Comparison of ENCODE assay signal across 8 cellular contexts in the genomic region with DNA sequence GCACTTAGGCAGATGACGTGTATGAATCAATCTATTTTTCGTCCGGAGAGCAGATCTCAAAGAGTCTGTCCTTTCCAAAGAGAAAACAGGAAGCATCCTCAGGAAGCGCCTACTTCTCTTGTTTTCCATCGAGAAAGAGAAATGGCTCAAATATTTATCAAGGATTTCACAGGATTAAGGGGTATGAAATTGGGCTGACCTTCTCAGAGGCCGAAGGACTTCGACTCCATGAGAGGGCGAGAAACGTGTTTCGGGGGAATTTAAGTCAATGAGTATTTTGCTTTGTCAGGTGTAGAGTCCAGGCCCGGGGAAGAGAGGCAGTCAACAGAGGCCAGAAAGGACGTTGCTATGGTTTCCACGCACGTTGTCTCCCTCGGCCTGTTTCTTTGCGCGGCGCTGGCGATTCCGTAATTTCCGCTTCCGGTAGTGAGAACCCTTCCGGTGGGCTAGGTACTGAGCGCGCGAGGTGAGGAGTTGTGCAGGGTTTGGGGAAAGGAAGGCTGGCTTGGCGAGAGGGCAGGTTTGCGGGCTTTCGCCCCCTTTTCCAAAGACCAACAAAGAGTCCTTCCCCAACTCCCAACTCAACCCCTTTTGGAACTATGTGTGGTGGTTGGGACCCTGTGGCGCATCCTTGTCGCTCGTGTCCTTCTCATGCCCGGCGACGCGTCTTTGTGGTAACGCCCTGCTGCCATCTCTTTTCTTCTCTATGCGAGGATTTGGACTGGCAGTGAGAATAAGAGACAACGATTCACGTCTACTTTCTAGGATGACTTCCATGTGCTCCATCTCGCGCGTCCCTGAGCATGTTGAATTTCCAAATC. TPM values are rescaled to one million over a fixed set of nuclear protein-coding genes. Genes with fewer than 3 reads are reported as not detected.
DNase-seq lines count a peak whose midpoint lies in the region; ATAC-seq, FAIRE-seq and TF ChIP-seq lines count a peak whose summit lies in the region.

MRPS21 (plus strand) TSS at position 429 of the 821 bp plus-strand sequence. CDS start 506 bp downstream, outside the sequence.

- no peak for FAIRE-seq in RCC 7860 (lab: Jason Lieb, UNC)

- no peaks in the 10 kb centered on the region for H4K20me1 ChIP-seq in Karpas-422 (ENCODE audit: insufficient read depth, low read depth, low read length)

- no peaks in the 10 kb centered on the region; the same call in 1 of the 2 replicates for H3K9me2 ChIP-seq in Karpas-422 (replicated peaks; ENCODE audit: insufficient read depth, low read length)

- intact Hi-C loops in esophagus muscularis mucosa (cut with DNase I): loop anchor here (2.0 kb wide), 1 partner anchor 25 kb away; the partner anchor contains the start of gene APH1A

- ATAC-seq in GM21825 (IDR thresholded peaks at IDR 0.05; ENCODE audit: unreplicated experiment): peak; percentile 94

- no peak for TF ChIP-seq EP300 in esophagus muscularis mucosa (IDR thresholded peaks at IDR 0.05)

- peak within 1 kb of the TSS; percentile 74 for H3K9ac ChIP-seq in Karpas-422 (ENCODE audit: low read length)

- no peaks in the 10 kb centered on the region for H3K27me3 ChIP-seq in Karpas-422 (ENCODE audit: low read length)
- no peaks in the 10 kb centered on the region for H3K27me3 ChIP-seq in esophagus muscularis mucosa
- H3K27me3 ChIP-seq in muscle layer of duodenum (ENCODE audit: low read depth, low read length): no peaks in the 10 kb centered on the region

- DNase-seq in DMS79 (lab: John Stamatoyannopoulos, UW): peak; percentile 91
- DNase-seq in Karpas-422: peak; percentile 97
- peak; percentile 70 for DNase-seq in RCC 7860 (ENCODE audit: low spot score)
- peak; percentile 92 for DNase-seq in activated T-cell treated with anti-CD3 and anti-CD28 coated beads, Interleukin-2, amount 50 U/mL, for 48 hours
- peak; percentile 97 for DNase-seq in esophagus muscularis mucosa (ENCODE audit: extremely low spot score)
- DNase-seq in stimulated activated CD8-positive, alpha-beta memory T cell treated with anti-CD3 and anti-CD28 coated beads, Interleukin-7, amount 100 ng/mL, for 4 hours (ENCODE audit: low read depth in 2 of 2): peak; percentile 78 to 80

- WGBS in esophagus muscularis mucosa: 5% methylated on average over 42 of the region's 43 CpGs

- peak; percentile 71 for TF ChIP-seq POLR2A in esophagus muscularis mucosa (IDR thresholded peaks at IDR 0.05; ENCODE audit: low read depth)

- peak within 1 kb of the TSS; percentile 91 for H3K4me2 ChIP-seq in Karpas-422 (ENCODE audit: low read depth, low read length, poor library complexity, severe bottlenecking)

- H3K9me3 ChIP-seq in Karpas-422 (ENCODE audit: low read length): no peaks in the 10 kb centered on the region
- H3K9me3 ChIP-seq in esophagus muscularis mucosa: no peaks in the 10 kb centered on the region
- H3K9me3 ChIP-seq in muscle layer of duodenum (ENCODE audit: control insufficient read depth in 1 of 2, low read length in 2 of 2): no peaks in the 10 kb centered on the region

- peak within 1 kb of the TSS; percentile 86 for H3K4me3 ChIP-seq in Karpas-422 (ENCODE audit: low read length)
- peak within 1 kb of the TSS; percentile 65 to 79 (median 71) for H3K4me3 ChIP-seq in esophagus muscularis mucosa
- H3K4me3 ChIP-seq in muscle layer of duodenum (ENCODE audit: low read depth in 1 of 2, low read length in 2 of 2): peak within 1 kb of the TSS; percentile 80 to 99

- H3K4me1 ChIP-seq in Karpas-422 (ENCODE audit: low read length) (peaks cover 34% of the 10 kb centered on the region), esophagus muscularis mucosa (peaks cover 15 to 21% (median 19%) of the 10 kb centered on the region in 4 donors), muscle layer of duodenum (ENCODE audit: control insufficient read depth in 1 of 2, insufficient read depth in 2 of 2, low read length in 2 of 2) (peaks cover 0 to 12% of the 10 kb centered on the region in 2 donors)

- H3K79me2 ChIP-seq in Karpas-422 (ENCODE audit: low read length): peaks cover 34% of the 10 kb centered on the region

- H3K27ac ChIP-seq in Karpas-422 (ENCODE audit: low read length): no peak within 1 kb of the TSS
- peak within 1 kb of the TSS; percentile 80 to 89 (median 82) for H3K27ac ChIP-seq in esophagus muscularis mucosa (replicated peaks in 1 of 4)
- H3K27ac ChIP-seq in muscle layer of duodenum (ENCODE audit: low read length): peak within 1 kb of the TSS; percentile 92

- no peak for TF ChIP-seq CTCF in esophagus muscularis mucosa (IDR thresholded peaks at IDR 0.05)

- peak within 1 kb of the TSS; percentile 87 for H2AFZ ChIP-seq in Karpas-422 (ENCODE audit: low read length)

- H3K36me3 ChIP-seq in Karpas-422 (ENCODE audit: insufficient read depth, low read length) (peaks cover 3% of the 10 kb centered on the region; the same call in 1 of the 2 replicates), esophagus muscularis mucosa (peaks cover 0 to 45% (median 24%) of the 10 kb centered on the region in 4 donors), muscle layer of duodenum (ENCODE audit: control insufficient read depth in 1 of 2, insufficient read depth in 2 of 2, low read length in 2 of 2) (peaks cover 6 to 25% of the 10 kb centered on the region in 2 donors)

RNA-seq across cellular contexts. Expression of gene MRPS21, which starts in this region (rescaled TPM):
- total RNA-seq in Karpas-422 (2014; rRNA removed; shearing (Covaris generic); ENCODE audit: low replicate concordance): 71.0 and 75.0 TPM in 2 replicates
- total RNA-seq in esophagus muscularis mucosa: 10 to 100 TPM; 44.2 to 59.0 (median 48.1) TPM
